In the genomic region with DNA sequence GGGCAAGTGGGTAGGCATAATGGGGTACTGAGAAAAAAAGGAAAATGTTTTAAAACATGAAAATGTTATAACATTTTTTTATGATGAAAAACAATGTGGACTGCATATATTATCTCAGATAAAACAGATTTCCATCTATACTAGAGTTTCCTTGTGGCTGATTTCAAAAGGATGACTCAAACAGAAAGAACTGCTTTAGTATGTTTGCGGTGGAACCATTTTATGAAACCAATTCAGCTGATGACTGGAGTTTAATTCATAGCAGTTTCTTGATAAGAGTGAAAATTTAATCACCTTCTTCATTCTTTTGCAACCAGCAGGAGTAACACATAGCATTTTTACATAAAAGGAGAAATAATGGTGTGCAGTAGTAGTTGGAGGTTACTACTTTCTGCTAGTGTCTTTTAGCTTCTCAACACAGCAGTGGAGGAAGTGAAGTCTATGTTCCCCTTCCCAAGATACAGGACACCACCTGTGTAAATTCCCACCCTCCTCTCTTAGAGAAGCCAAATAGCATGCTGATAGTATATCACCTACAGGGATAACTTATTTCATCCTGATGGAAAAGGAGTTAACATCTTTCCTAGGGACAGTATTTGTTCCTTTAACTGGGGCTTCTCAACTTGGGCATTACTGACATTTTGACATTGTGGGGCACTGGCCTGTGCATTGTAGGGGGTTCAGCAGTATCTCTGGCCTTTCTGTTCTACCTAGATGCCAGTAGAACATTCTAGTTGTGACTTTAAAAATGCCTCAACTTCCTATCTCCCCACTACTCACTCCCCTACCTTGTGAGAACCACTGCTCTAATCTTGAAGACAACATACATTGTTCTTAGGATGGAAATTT, we compare ENCODE assay signal across 8 cellular contexts. TPM values are rescaled to one million over a fixed set of nuclear protein-coding genes. Genes with fewer than 3 reads are reported as not detected.
A peak's percentile ranks its signal among the peaks of the same experiment; 100 is the strongest.
DNase-seq lines count a peak whose midpoint lies in the region; ATAC-seq, FAIRE-seq and TF ChIP-seq lines count a peak whose summit lies in the region.

No MANE protein-coding gene starts in this region.

- peak overlapping the region in 6 of 8 donors; percentile 17 to 57 (median 37) for H3K27ac Mint-ChIP-seq in CD8-positive, alpha-beta memory T cell
- H3K27ac Mint-ChIP-seq in natural killer cell treated with Interleukin-12 subunit alpha and Interleukin-12 subunit beta and Interleukin-15 and Interleukin-18, amount 100 ng/mL, for 72 hours: peak overlapping the region; percentile 68 to 85

- H3K4me1 Mint-ChIP-seq in CD8-positive, alpha-beta memory T cell: peaks cover 38 to 63% (median 63%) of the 10 kb centered on the region in 3 donors
- peaks cover 33 to 34% of the 10 kb centered on the region in 2 donors for H3K4me1 Mint-ChIP-seq in natural killer cell treated with Interleukin-12 subunit alpha and Interleukin-12 subunit beta and Interleukin-15 and Interleukin-18, amount 100 ng/mL, for 72 hours (ENCODE audit: low read depth in 2 of 2)

- POLR2A ChIA-PET in CD8-positive, alpha-beta memory T cell (lab: Charles Lee): no interaction called here

- peak overlapping the region in 5 of 7 donors; percentile 17 to 40 (median 30) for H3K4me3 Mint-ChIP-seq in CD8-positive, alpha-beta memory T cell
- peak overlapping the region; percentile 52 for H3K4me3 Mint-ChIP-seq in natural killer cell treated with Interleukin-12 subunit alpha and Interleukin-12 subunit beta and Interleukin-15 and Interleukin-18, amount 100 ng/mL, for 72 hours

- H3K36me3 Mint-ChIP-seq in CD8-positive, alpha-beta memory T cell: peaks cover 0 to 1% (median 0%) of the 10 kb centered on the region in 3 donors
- H3K36me3 Mint-ChIP-seq in natural killer cell treated with Interleukin-12 subunit alpha and Interleukin-12 subunit beta and Interleukin-15 and Interleukin-18, amount 100 ng/mL, for 72 hours: peaks cover 5% of the 10 kb centered on the region

- TF ChIP-seq CTCF in body of pancreas (IDR thresholded peaks at IDR 0.05): no peak

- no peak overlapping the region for H3K27ac ChIP-seq in CD8-positive, alpha-beta memory T cell (ENCODE audit: low read depth, low read length)
- H3K27ac ChIP-seq in body of pancreas: peak overlapping the region; percentile 50 to 80 (median 70)

- 27 to 28% methylated on average over 1 of the region's 1 CpG for WGBS in body of pancreas, 2 donors

- CTCF ChIA-PET in CD8-positive, alpha-beta memory T cell (lab: Charles Lee): no interaction called here

- peak in 1 of 3 donors; percentile 23 for TF ChIP-seq POLR2A in body of pancreas (IDR thresholded peaks at IDR 0.05)

- peaks cover 36% of the 10 kb centered on the region for H3K4me1 ChIP-seq in CD8-positive, alpha-beta memory T cell (ENCODE audit: insufficient read depth, low read length)
- peaks cover 62% of the 10 kb centered on the region for H3K4me1 ChIP-seq in body of pancreas

- H3K4me3 ChIP-seq in CD8-positive, alpha-beta memory T cell (ENCODE audit: low read length): no peak overlapping the region
- H3K4me3 ChIP-seq in body of pancreas: no peak overlapping the region

- H3K9me3 ChIP-seq in CD8-positive, alpha-beta memory T cell (ENCODE audit: low read length): no peaks in the 10 kb centered on the region
- no peaks in the 10 kb centered on the region for H3K9me3 ChIP-seq in body of pancreas

- FAIRE-seq in urothelium cell line (lab: Jason Lieb, UNC): no peak

- intact Hi-C loops in body of pancreas (cut with DNase I): no loop called here

- no peaks in the 10 kb centered on the region for H3K36me3 ChIP-seq in CD8-positive, alpha-beta memory T cell (ENCODE audit: insufficient read depth, low read length)
- H3K36me3 ChIP-seq in body of pancreas (replicated peaks in 1 of 2; ENCODE audit: insufficient read depth in 1 of 2, low read depth in 2 of 2): no peaks in the 10 kb centered on the region

- H3K27me3 Mint-ChIP-seq in CD8-positive, alpha-beta memory T cell: no peaks in the 10 kb centered on the region
- no peaks in the 10 kb centered on the region for H3K27me3 Mint-ChIP-seq in natural killer cell treated with Interleukin-12 subunit alpha and Interleukin-12 subunit beta and Interleukin-15 and Interleukin-18, amount 100 ng/mL, for 72 hours

- peak in 1 of 5 donors; percentile 19 for DNase-seq in CD8-positive, alpha-beta memory T cell
- peak; percentile 69 for DNase-seq in HT1080 (ENCODE audit: low read depth)
- DNase-seq in body of pancreas: peak; percentile 36 to 70 (median 60)
- DNase-seq in natural killer cell treated with Interleukin-12 subunit alpha and Interleukin-12 subunit beta and Interleukin-15 and Interleukin-18, amount 100 ng/mL, for 72 hours (ENCODE audit: low spot score): no peak
- DNase-seq in urothelium cell line (ENCODE audit: low spot score): no peak
- no peak for DNase-seq in NCI-H446 (lab: John Stamatoyannopoulos, UW)
- no peak for DNase-seq in GOT3 (lab: John Stamatoyannopoulos, UW)

- H3K9me3 Mint-ChIP-seq in CD8-positive, alpha-beta memory T cell: no peaks in the 10 kb centered on the region
- H3K9me3 Mint-ChIP-seq in natural killer cell treated with Interleukin-12 subunit alpha and Interleukin-12 subunit beta and Interleukin-15 and Interleukin-18, amount 100 ng/mL, for 72 hours: no peaks in the 10 kb centered on the region

- H3K27me3 ChIP-seq in CD8-positive, alpha-beta memory T cell (ENCODE audit: insufficient read depth, low read length, poor library complexity, severe bottlenecking): no peaks in the 10 kb centered on the region
- no peaks in the 10 kb centered on the region for H3K27me3 ChIP-seq in body of pancreas

- ATAC-seq in GM19455 (IDR thresholded peaks at IDR 0.05; ENCODE audit: unreplicated experiment) (peak; percentile 65), body of pancreas (peak; percentile 82)
- ATAC-seq in natural killer cell treated with Interleukin-12 subunit alpha and Interleukin-12 subunit beta and Interleukin-15 and Interleukin-18, amount 100 ng/mL, for 72 hours: peak; percentile 75 to 87

RNA-seq across cellular contexts. Expression of a gene that starts 29.9 kb away (rescaled TPM):
- total RNA-seq in CD8-positive, alpha-beta memory T cell: 10 to 100 TPM; 23.2 to 25.5 TPM
- 4.7 TPM for polyA plus RNA-seq in CD8-positive, alpha-beta memory T cell
- 3.6 and 4.5 TPM in 2 replicates for total RNA-seq in HT1080 (2014; rRNA removed; shearing (Covaris generic))
- 4.5 and 5.3 TPM in 2 replicates for polyA plus RNA-seq in HT1080 (2015; cell fraction: cytosol; rRNA removed)
- polyA plus RNA-seq in HT1080 (2015; cell fraction: nucleus; rRNA removed): 5.3 and 5.6 TPM in 2 replicates
- total RNA-seq in body of pancreas: 10 to 100 TPM in 1 of 2 donors, 1 to 10 TPM in 1; 6.3 to 16.6 TPM
- total RNA-seq in natural killer cell treated with Interleukin-12 subunit alpha and Interleukin-12 subunit beta and Interleukin-15 and Interleukin-18, amount 100 ng/mL, for 72 hours: 10 to 100 TPM; 51.1 to 64.1 TPM

Comparison
In these comparisons a context has a peak if more than half of its experiments do, and no peak if none do; other contexts are left out.
1. DNase-seq: peak in HT1080 (single experiment) and body of pancreas (4 of 4); none in natural killer cell treated with Interleukin-12 subunit alpha and Interleukin-12 subunit beta and Interleukin-15 and Interleukin-18, amount 100 ng/mL, for 72 hours (single experiment), urothelium cell line (single experiment), NCI-H446 (0 of 2) and GOT3 (single experiment).
2. Peak in every context shown above with its lines, with median percentiles within 50 percentile points of each other: ATAC-seq.